ENCODE assay signal across 14 cellular contexts in genomic region chr13:46332772-46333171, GRCh38. TPM values are rescaled to one million over a fixed set of nuclear protein-coding genes. Genes with fewer than 3 reads are reported as not detected.
"Had no signal": no experiment of that assay in that cellular context is flagged by ENCODE, and none has a peak within 500 bp of the region (broad histone marks: within the 10 kb centered on the region; RNA-seq: fewer than 3 reads in every experiment).

No MANE protein-coding gene starts in this region.

- H3K4me3 Mint-ChIP-seq: activated CD4-positive, alpha-beta memory T cell treated with anti-CD3 and anti-CD28 coated beads, Interleukin-2, amount 10 ng/mL, durations not matched to agents 7 days and 5 days; memory B cell had no signal

- DNase-seq: activated CD4-positive, alpha-beta memory T cell treated with anti-CD3 and anti-CD28 coated beads, Interleukin-2, amount 10 ng/mL, durations not matched to agents 7 days and 5 days; activated gamma-delta T cell treated with Interleukin-2 at 50 U/mL for 16 hours; activated T-cell treated with anti-CD3 and anti-CD28 coated beads, Interleukin-2, amount 50 U/mL, for 48 hours; colonic mucosa; effector CD4-positive, alpha-beta T cell; left lung; retina; stimulated activated CD4-positive, alpha-beta T cell treated with anti-CD3 and anti-CD28 coated beads, Interleukin-4, amount 100 ng/mL, for 1 hour; stimulated activated CD8-positive, alpha-beta memory T cell treated with anti-CD3 and anti-CD28 coated beads, Interleukin-4, amount 100 ng/mL, for 48 hours; T-cell; thyroid gland; uterus had no signal

- ATAC-seq: left lung had no signal

- H3K27ac ChIP-seq: cardiac muscle cell, colonic mucosa, left lung, thyroid gland, uterus had no signal

- H3K27ac Mint-ChIP-seq: activated CD4-positive, alpha-beta memory T cell treated with anti-CD3 and anti-CD28 coated beads, Interleukin-2, amount 10 ng/mL, durations not matched to agents 7 days and 5 days; memory B cell had no signal

- H3K9me3 ChIP-seq: colonic mucosa, left lung, thyroid gland, uterus had no signal

- H3K36me3 ChIP-seq: cardiac muscle cell, colonic mucosa, left lung, thyroid gland, uterus had no signal

- H3K27me3 Mint-ChIP-seq: memory B cell had no signal

RNA-seq across cellular contexts. Expression of gene RUBCNL, which starts 54.3 kb away (rescaled TPM):
- total RNA-seq: activated CD4-positive, alpha-beta memory T cell treated with anti-CD3 and anti-CD28 coated beads, Interleukin-2, amount 10 ng/mL, durations not matched to agents 7 days and 5 days had no signal
